ENCODE assay signal across 8 cellular contexts in the genomic region with DNA sequence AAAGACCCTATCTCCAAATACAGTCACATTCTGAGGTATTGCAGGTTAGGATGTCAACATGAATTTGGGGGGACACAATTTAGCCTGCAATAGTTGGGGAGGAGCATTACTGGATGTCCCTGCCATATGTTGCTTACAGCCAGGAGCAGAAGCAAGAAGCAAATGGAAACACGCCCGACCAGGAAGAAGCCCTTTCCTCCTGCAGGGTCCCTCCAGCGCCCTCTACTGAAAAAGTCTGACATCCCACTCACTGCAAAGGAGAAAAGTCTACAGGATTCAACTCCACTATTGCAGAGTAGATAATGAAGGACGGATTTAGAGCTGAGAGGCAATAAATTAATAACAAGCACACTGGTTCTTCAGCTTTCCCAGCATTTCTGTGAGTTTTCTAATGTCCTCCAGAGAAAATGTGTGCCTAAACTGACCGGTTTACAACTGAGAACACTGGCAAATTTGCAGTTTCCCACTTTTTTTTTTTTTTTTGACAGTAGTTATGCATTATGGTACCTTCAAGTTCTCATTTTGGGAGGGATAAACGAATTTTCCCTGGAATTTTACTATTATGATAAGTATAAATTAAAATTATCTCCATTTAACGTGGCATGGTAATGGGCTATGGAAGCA. TPM values are rescaled to one million over a fixed set of nuclear protein-coding genes. Genes with fewer than 3 reads are reported as not detected.
DNase-seq lines count a peak whose midpoint lies in the region; ATAC-seq and TF ChIP-seq lines count a peak whose summit lies in the region.

No MANE protein-coding gene starts in this region.

- no peaks in the 10 kb centered on the region for H3K9me3 Mint-ChIP-seq in activated CD4-positive, alpha-beta T cell treated with anti-CD3 and anti-CD28 coated beads for 36 hours (ENCODE audit: low read depth)
- no peaks in the 10 kb centered on the region for H3K9me3 Mint-ChIP-seq in stimulated activated naive CD8-positive, alpha-beta T cell treated with anti-CD3 and anti-CD28 coated beads, Interleukin-15, amount 100 ng/mL, for 72 hours

- ATAC-seq in HG03097 (IDR thresholded peaks at IDR 0.05; ENCODE audit: low FRiP score, unreplicated experiment) (peak; percentile 44), mucosa of descending colon (peak; percentile 68)
- ATAC-seq in activated CD4-positive, alpha-beta T cell treated with anti-CD3 and anti-CD28 coated beads for 36 hours, result peak; percentile 91
- ATAC-seq in stimulated activated naive CD8-positive, alpha-beta T cell treated with anti-CD3 and anti-CD28 coated beads, Interleukin-15, amount 100 ng/mL, for 72 hours, result peak; percentile 85

- peaks cover 24% of the 10 kb centered on the region for H3K4me1 Mint-ChIP-seq in activated CD4-positive, alpha-beta T cell treated with anti-CD3 and anti-CD28 coated beads for 36 hours
- H3K4me1 Mint-ChIP-seq in stimulated activated naive CD8-positive, alpha-beta T cell treated with anti-CD3 and anti-CD28 coated beads, Interleukin-15, amount 100 ng/mL, for 72 hours, result peaks cover 26% of the 10 kb centered on the region

- no peaks in the 10 kb centered on the region for H3K36me3 Mint-ChIP-seq in activated CD4-positive, alpha-beta T cell treated with anti-CD3 and anti-CD28 coated beads for 36 hours (ENCODE audit: low read depth)

- DNase-seq in NCI-H524 treated with DMSO at 0.1 percent for 48 hours (lab: John Stamatoyannopoulos, UW) (peak; percentile 14), dorsolateral prefrontal cortex (peak in 3 of 10 donors; percentile 19 to 28 (median 28)), mucosa of descending colon (peak in 2 of 3 donors; percentile 51 to 94), dedifferentiated amniotic fluid mesenchymal stem cell (ENCODE audit: extremely low spot score) (no peak)
- DNase-seq in activated CD4-positive, alpha-beta T cell treated with anti-CD3 and anti-CD28 coated beads for 36 hours, result peak; percentile 80
- DNase-seq in stimulated activated naive CD8-positive, alpha-beta T cell treated with anti-CD3 and anti-CD28 coated beads, Interleukin-15, amount 100 ng/mL, for 72 hours, result peak; percentile 65 to 73

- no peaks in the 10 kb centered on the region for H3K9me3 ChIP-seq in mucosa of descending colon

- CTCF ChIA-PET in activated CD4-positive, alpha-beta T cell treated with anti-CD3 and anti-CD28 coated beads for 36 hours (lab: Charles Lee), result interaction anchor here (0.6 to 5.4 kb wide), 24 partner anchors 8 to 334 kb away, joined by 3 to 29 read pairs (median 4); a partner anchor contains a TSS

- no peaks in the 10 kb centered on the region for H3K36me3 ChIP-seq in mucosa of descending colon (ENCODE audit: low read depth)

- H3K4me1 ChIP-seq in mucosa of descending colon (ENCODE audit: low read depth), result peaks cover 34% of the 10 kb centered on the region

- TF ChIP-seq CTCF in GM12874 (IDR thresholded peaks at IDR 0.05; ENCODE audit: insufficient read depth, low read depth, low read length) (peak; percentile 87), dorsolateral prefrontal cortex (IDR thresholded peaks at IDR 0.05 in 54 of 56, conservative IDR thresholded peaks at IDR 0.05 in 2 of 56; ENCODE audit: low read depth in 1 of 56, partially characterized antibody in 56 of 56) (peak in 49 of 56 donors; percentile 25 to 70 (median 49)), mucosa of descending colon (IDR thresholded peaks at IDR 0.05) (peak; percentile 57)

- H3K4me3 Mint-ChIP-seq in activated CD4-positive, alpha-beta T cell treated with anti-CD3 and anti-CD28 coated beads for 36 hours, result no peak overlapping the region
- peak overlapping the region in 1 of 2 donors; percentile 33 for H3K4me3 Mint-ChIP-seq in stimulated activated naive CD8-positive, alpha-beta T cell treated with anti-CD3 and anti-CD28 coated beads, Interleukin-15, amount 100 ng/mL, for 72 hours

- H3K4me3 ChIP-seq in dorsolateral prefrontal cortex, result no peak overlapping the region
- H3K4me3 ChIP-seq in mucosa of descending colon, result no peak overlapping the region

- H3K27ac Mint-ChIP-seq in activated CD4-positive, alpha-beta T cell treated with anti-CD3 and anti-CD28 coated beads for 36 hours, result no peak overlapping the region
- no peak overlapping the region for H3K27ac Mint-ChIP-seq in stimulated activated naive CD8-positive, alpha-beta T cell treated with anti-CD3 and anti-CD28 coated beads, Interleukin-15, amount 100 ng/mL, for 72 hours

- no peak overlapping the region for H3K27ac ChIP-seq in dorsolateral prefrontal cortex

- POLR2A ChIA-PET in activated CD4-positive, alpha-beta T cell treated with anti-CD3 and anti-CD28 coated beads for 36 hours (lab: Charles Lee), result no interaction called here

- intact Hi-C loops in activated CD4-positive, alpha-beta T cell treated with anti-CD3 and anti-CD28 coated beads for 36 hours (cut with DNase I, micrococcal nuclease), result loop anchor here (2.0 to 5.0 kb wide), 4 partner anchors 18 to 178 kb away; a partner anchor contains a TSS
- intact Hi-C loops in dorsolateral prefrontal cortex (cut with DNase I), result loop anchor here in 1 of 2 donors (10.0 kb wide), 1 partner anchor 178 kb away; no protein-coding TSS in a partner anchor
- intact Hi-C loops in mucosa of descending colon (cut with DNase I, micrococcal nuclease), result no loop called here

- no peaks in the 10 kb centered on the region for H3K27me3 Mint-ChIP-seq in activated CD4-positive, alpha-beta T cell treated with anti-CD3 and anti-CD28 coated beads for 36 hours
- H3K27me3 Mint-ChIP-seq in stimulated activated naive CD8-positive, alpha-beta T cell treated with anti-CD3 and anti-CD28 coated beads, Interleukin-15, amount 100 ng/mL, for 72 hours, result no peaks in the 10 kb centered on the region

- H3K27me3 ChIP-seq in dorsolateral prefrontal cortex, result no peaks in the 10 kb centered on the region

RNA-seq across cellular contexts. Expression of a gene that starts 31.7 kb away (rescaled TPM):
- 10 to 100 TPM; 18.2 to 20.1 TPM for total RNA-seq in activated CD4-positive, alpha-beta T cell treated with anti-CD3 and anti-CD28 coated beads for 36 hours
- total RNA-seq in dorsolateral prefrontal cortex (10 to 100 TPM in 1 of 120 experiments, 1 to 10 TPM in 119; 3.6 to 10.1 (median 6.2) TPM), mucosa of descending colon (10 to 100 TPM; 12.5 to 21.6 (median 18.1) TPM)

Comparison
In these comparisons a context has a peak if more than half of its experiments do, and no peak if none do; other contexts are left out.
1. intact Hi-C loops: an anchor here in activated CD4-positive, alpha-beta T cell treated with anti-CD3 and anti-CD28 coated beads for 36 hours (2.0 to 5.0 kb wide); none called in mucosa of descending colon.